ENCODE assay signal across 1 cellular context in the genomic region with DNA sequence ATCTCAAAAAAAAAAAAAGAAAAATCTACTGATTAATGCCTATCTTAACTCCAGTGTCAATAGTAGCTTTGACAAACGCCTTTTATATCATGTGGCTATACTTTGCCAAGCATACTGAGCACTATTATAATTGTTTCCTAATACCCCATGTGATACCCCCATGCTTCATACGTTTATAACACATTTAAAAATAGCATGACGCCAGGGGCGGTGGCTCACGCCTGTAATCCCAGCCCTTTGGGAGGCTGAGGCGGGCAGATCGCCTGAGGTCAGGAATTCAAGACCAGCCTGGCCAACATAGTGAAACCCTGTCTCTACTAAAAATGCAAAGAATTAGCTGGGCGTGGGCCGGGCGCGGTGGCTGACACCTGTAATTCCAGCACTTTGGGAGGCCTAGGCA. TPM values are rescaled to one million over a fixed set of nuclear protein-coding genes. Genes with fewer than 3 reads are reported as not detected.
"Had no signal": no experiment of that assay in that cellular context is flagged by ENCODE, and none has a peak within 500 bp of the region (broad histone marks: within the 10 kb centered on the region; RNA-seq: fewer than 3 reads in every experiment).

No MANE protein-coding gene starts in this region.

RNA-seq across cellular contexts. Expression of a gene that starts 22.9 kb away (rescaled TPM):
- total RNA-seq: MCF 10A had no signal
